In the genomic region with DNA sequence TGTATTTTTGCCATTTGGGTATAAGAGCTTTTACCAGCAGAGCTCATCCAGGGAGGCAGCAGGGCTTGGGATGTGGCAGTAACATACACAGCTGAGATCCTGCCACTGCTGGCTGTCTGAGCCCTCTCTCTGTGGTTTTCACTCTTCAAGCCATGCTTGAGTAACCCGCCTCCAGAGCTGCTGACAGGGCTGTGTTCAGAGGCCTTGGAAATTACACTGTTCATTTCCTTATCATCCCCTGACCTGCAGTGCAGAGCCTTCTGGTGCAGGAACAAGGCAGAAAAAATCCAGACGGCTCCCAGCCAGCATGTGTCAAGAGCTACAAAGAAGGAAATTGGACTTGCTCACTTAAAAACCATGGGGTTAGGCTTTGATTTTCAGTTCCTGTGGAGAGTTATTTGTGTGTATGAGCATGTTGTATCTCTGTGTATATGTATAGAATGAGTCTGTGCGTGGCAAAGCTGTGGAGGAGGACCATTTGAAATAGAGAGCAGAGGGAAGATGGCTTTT, we compare ENCODE assay signal across 8 cellular contexts. TPM values are rescaled to one million over a fixed set of nuclear protein-coding genes. Genes with fewer than 3 reads are reported as not detected.
A peak's percentile ranks its signal among the peaks of the same experiment; 100 is the strongest.
DNase-seq lines count a peak whose midpoint lies in the region; ATAC-seq and TF ChIP-seq lines count a peak whose summit lies in the region.

No MANE protein-coding gene starts in this region.

- no peaks in the 10 kb centered on the region for H3K9me3 Mint-ChIP-seq in activated CD4-positive, alpha-beta T cell treated with anti-CD3 and anti-CD28 coated beads, Interleukin-2, amount 10 ng/mL, durations not matched to agents 24 days and 14 days
- no peaks in the 10 kb centered on the region for H3K9me3 Mint-ChIP-seq in endodermal cell
- H3K9me3 Mint-ChIP-seq in stimulated activated memory B cell treated with anti-CD40 and anti-IgM and Interleukin-4, amounts not matched to agents 10 μg/mL and 1 μg/mL and 100 μg/mL, for 72 hours = no peaks in the 10 kb centered on the region

- peaks cover 28% of the 10 kb centered on the region for H3K36me3 Mint-ChIP-seq in activated CD4-positive, alpha-beta T cell treated with anti-CD3 and anti-CD28 coated beads, Interleukin-2, amount 10 ng/mL, durations not matched to agents 24 days and 14 days (ENCODE audit: low read depth)
- H3K36me3 Mint-ChIP-seq in endodermal cell (ENCODE audit: low read depth) = peaks cover 22% of the 10 kb centered on the region
- H3K36me3 Mint-ChIP-seq in stimulated activated memory B cell treated with anti-CD40 and anti-IgM and Interleukin-4, amounts not matched to agents 10 μg/mL and 1 μg/mL and 100 μg/mL, for 72 hours = peaks cover 8% of the 10 kb centered on the region

- H3K9me3 ChIP-seq in BLaER1 (no peaks in the 10 kb centered on the region), endodermal cell (ENCODE audit: control insufficient read depth, low read length) (no peaks in the 10 kb centered on the region), muscle layer of duodenum (ENCODE audit: control insufficient read depth in 1 of 2, low read length in 2 of 2) (no peaks in the 10 kb centered on the region)

- peak; percentile 77 for DNase-seq in activated CD4-positive, alpha-beta T cell treated with anti-CD3 and anti-CD28 coated beads, Interleukin-2, amount 10 ng/mL, durations not matched to agents 24 days and 14 days
- no peak for DNase-seq in endodermal cell
- DNase-seq in COR-L47 (lab: John Stamatoyannopoulos, UW) = no peak

- TF ChIP-seq CTCF in endodermal cell (conservative IDR thresholded peaks at IDR 0.05) = no peak

- H3K27ac ChIP-seq in BLaER1 = peak overlapping the region; percentile 40; the same call in 1 of the 2 replicates
- H3K27ac ChIP-seq in endodermal cell (ENCODE audit: low read depth, low read length) = peak overlapping the region; percentile 61
- peak overlapping the region; percentile 13 for H3K27ac ChIP-seq in muscle layer of duodenum (ENCODE audit: low read length)

- H3K4me1 Mint-ChIP-seq in activated CD4-positive, alpha-beta T cell treated with anti-CD3 and anti-CD28 coated beads, Interleukin-2, amount 10 ng/mL, durations not matched to agents 24 days and 14 days = peaks cover 55% of the 10 kb centered on the region
- peaks cover 17% of the 10 kb centered on the region for H3K4me1 Mint-ChIP-seq in endodermal cell
- H3K4me1 Mint-ChIP-seq in stimulated activated memory B cell treated with anti-CD40 and anti-IgM and Interleukin-4, amounts not matched to agents 10 μg/mL and 1 μg/mL and 100 μg/mL, for 72 hours = peaks cover 44% of the 10 kb centered on the region

- H3K9ac ChIP-seq in BLaER1 = peak overlapping the region; percentile 33; the same call in 1 of the 2 replicates
- H3K9ac ChIP-seq in endodermal cell (ENCODE audit: extremely low read depth, low read length, poor library complexity, severe bottlenecking) = no peak overlapping the region

- H3K27me3 Mint-ChIP-seq in activated CD4-positive, alpha-beta T cell treated with anti-CD3 and anti-CD28 coated beads, Interleukin-2, amount 10 ng/mL, durations not matched to agents 24 days and 14 days = no peaks in the 10 kb centered on the region
- no peaks in the 10 kb centered on the region for H3K27me3 Mint-ChIP-seq in endodermal cell (ENCODE audit: insufficient read depth)
- H3K27me3 Mint-ChIP-seq in stimulated activated memory B cell treated with anti-CD40 and anti-IgM and Interleukin-4, amounts not matched to agents 10 μg/mL and 1 μg/mL and 100 μg/mL, for 72 hours = no peaks in the 10 kb centered on the region

- no peak overlapping the region for H3K4me3 ChIP-seq in BLaER1
- no peak overlapping the region for H3K4me3 ChIP-seq in endodermal cell (ENCODE audit: low read length)
- H3K4me3 ChIP-seq in muscle layer of duodenum (ENCODE audit: low read depth in 1 of 2, low read length in 2 of 2) = no peak overlapping the region

- intact Hi-C loops in activated CD4-positive, alpha-beta T cell treated with anti-CD3 and anti-CD28 coated beads, Interleukin-2, amount 10 ng/mL, durations not matched to agents 24 days and 14 days (cut with micrococcal nuclease) = loop anchor here (5.0 kb wide), 1 partner anchor 115 kb away; no protein-coding TSS in a partner anchor

- H3K27me3 ChIP-seq in BLaER1 = no peaks in the 10 kb centered on the region
- H3K27me3 ChIP-seq in endodermal cell (ENCODE audit: control insufficient read depth, insufficient read depth, low read length, poor library complexity, severe bottlenecking) = no peaks in the 10 kb centered on the region
- no peaks in the 10 kb centered on the region for H3K27me3 ChIP-seq in muscle layer of duodenum (ENCODE audit: low read depth, low read length)

- H3K36me3 ChIP-seq in BLaER1 (peaks cover 52% of the 10 kb centered on the region), endodermal cell (ENCODE audit: control insufficient read depth, insufficient read depth, low read length) (peaks cover 42% of the 10 kb centered on the region), muscle layer of duodenum (ENCODE audit: control insufficient read depth in 1 of 2, insufficient read depth in 2 of 2, low read length in 2 of 2) (no peaks in the 10 kb centered on the region)

- peaks cover 39% of the 10 kb centered on the region for H3K4me1 ChIP-seq in BLaER1
- peaks cover 7% of the 10 kb centered on the region for H3K4me1 ChIP-seq in endodermal cell (ENCODE audit: control insufficient read depth, insufficient read depth, low read length)
- peaks cover 20 to 61% of the 10 kb centered on the region in 2 donors for H3K4me1 ChIP-seq in muscle layer of duodenum (ENCODE audit: control insufficient read depth in 1 of 2, insufficient read depth in 2 of 2, low read length in 2 of 2)

- 76 to 93% methylated on average over 2 to 3 of the region's 3 CpGs for WGBS in endodermal cell (ENCODE audit: insufficient coverage in 1 of 2, insufficient read length in 1 of 2), 2 experiments

- peak overlapping the region; percentile 18 for H3K4me3 Mint-ChIP-seq in activated CD4-positive, alpha-beta T cell treated with anti-CD3 and anti-CD28 coated beads, Interleukin-2, amount 10 ng/mL, durations not matched to agents 24 days and 14 days
- no peak overlapping the region for H3K4me3 Mint-ChIP-seq in endodermal cell
- peak overlapping the region; percentile 30 for H3K4me3 Mint-ChIP-seq in stimulated activated memory B cell treated with anti-CD40 and anti-IgM and Interleukin-4, amounts not matched to agents 10 μg/mL and 1 μg/mL and 100 μg/mL, for 72 hours

- peak overlapping the region; percentile 67 for H3K27ac Mint-ChIP-seq in activated CD4-positive, alpha-beta T cell treated with anti-CD3 and anti-CD28 coated beads, Interleukin-2, amount 10 ng/mL, durations not matched to agents 24 days and 14 days
- peak overlapping the region; percentile 10 for H3K27ac Mint-ChIP-seq in endodermal cell
- H3K27ac Mint-ChIP-seq in stimulated activated memory B cell treated with anti-CD40 and anti-IgM and Interleukin-4, amounts not matched to agents 10 μg/mL and 1 μg/mL and 100 μg/mL, for 72 hours = peak overlapping the region; percentile 58

- peaks cover 96% of the 10 kb centered on the region for H4K20me1 ChIP-seq in BLaER1

- ATAC-seq in GM18873 (IDR thresholded peaks at IDR 0.05; ENCODE audit: low FRiP score, unreplicated experiment) (peak; percentile 49), HG03571 (IDR thresholded peaks at IDR 0.05; ENCODE audit: unreplicated experiment) (peak; percentile 67)
- ATAC-seq in stimulated activated memory B cell treated with anti-CD40 and anti-IgM and Interleukin-4, amounts not matched to agents 10 μg/mL and 1 μg/mL and 100 μg/mL, for 72 hours = peak; percentile 92

- H3K4me2 ChIP-seq in BLaER1 = peak overlapping the region; percentile 66

RNA-seq across cellular contexts. Expression of a gene that starts 47.0 kb away (rescaled TPM):
- total RNA-seq in activated CD4-positive, alpha-beta T cell treated with anti-CD3 and anti-CD28 coated beads, Interleukin-2, amount 10 ng/mL, durations not matched to agents 24 days and 14 days = 62.4 and 63.9 TPM in 2 replicates
- 10 to 100 TPM; 52.3 to 54.8 TPM for total RNA-seq in endodermal cell
- polyA plus RNA-seq in endodermal cell (2013, experiment 1 of 2) = 35.4 TPM
- 33.2 TPM for polyA plus RNA-seq in endodermal cell (2013, experiment 2 of 2)

Comparison
In these comparisons a context has a peak if more than half of its experiments do, and no peak if none do; other contexts are left out.
1. H3K27ac Mint-ChIP-seq: peak in every context shown above with its lines; median percentile 67 in activated CD4-positive, alpha-beta T cell treated with anti-CD3 and anti-CD28 coated beads, Interleukin-2, amount 10 ng/mL, durations not matched to agents 24 days and 14 days; 58 in stimulated activated memory B cell treated with anti-CD40 and anti-IgM and Interleukin-4, amounts not matched to agents 10 μg/mL and 1 μg/mL and 100 μg/mL, for 72 hours; 10 in endodermal cell.